ENCODE assay signal across 1 cellular context in the genomic region with DNA sequence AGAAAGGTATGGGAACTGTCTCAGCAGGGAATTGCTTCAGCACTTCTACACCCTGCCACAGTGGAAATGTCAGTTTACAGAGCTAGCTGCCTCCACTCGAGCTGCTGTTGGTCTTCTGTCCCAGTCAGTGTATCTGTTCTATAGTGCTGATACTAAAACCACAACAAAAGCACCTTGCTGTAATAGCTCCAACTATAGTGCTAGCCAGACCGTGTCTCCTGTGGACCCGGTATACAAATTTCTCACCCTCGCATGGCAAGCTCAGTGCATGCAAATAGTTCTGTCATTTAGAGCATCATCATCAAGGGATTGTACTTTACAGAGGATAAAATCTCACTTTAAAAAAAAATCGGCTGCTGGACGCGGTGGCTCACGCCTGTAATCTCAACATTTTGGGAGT.
TF ChIP-seq lines count a peak whose summit lies in the region.

No MANE protein-coding gene starts in this region.

TF ChIP-seq in GM12878, 131 proteins besides CTCF, POLR2A, EP300 and RAD21 (continued from another document and continues in another):
- TF ChIP-seq IRF5 (IDR thresholded peaks at IDR 0.05; ENCODE audit: borderline replicate concordance): no peak
- no peak for TF ChIP-seq SUZ12 (IDR thresholded peaks at IDR 0.05; ENCODE audit: unreplicated experiment)
- TF ChIP-seq TARDBP (IDR thresholded peaks at IDR 0.05; ENCODE audit: borderline replicate concordance): no peak
- TF ChIP-seq SPI1 (IDR thresholded peaks at IDR 0.05; ENCODE audit: borderline replicate concordance, insufficient read depth, low read depth, low read length): no peak
- TF ChIP-seq GABPA (IDR thresholded peaks at IDR 0.05; ENCODE audit: low read depth): no peak
- no peak for TF ChIP-seq TCF3 (IDR thresholded peaks at IDR 0.05; ENCODE audit: borderline replicate concordance, insufficient read depth, low read depth, low read length)
- TF ChIP-seq JUNB (IDR thresholded peaks at IDR 0.05): peak; percentile 55
- TF ChIP-seq BACH1 (IDR thresholded peaks at IDR 0.05; ENCODE audit: borderline replicate concordance): no peak
- TF ChIP-seq TCF12 (IDR thresholded peaks at IDR 0.05; ENCODE audit: low read depth, low read length): no peak
- peak in 1 of 2 experiments; percentile 29; a peak in 1 of 4 replicates for TF ChIP-seq SRF (IDR thresholded peaks at IDR 0.05; ENCODE audit: low read depth in 2 of 2, low read length in 2 of 2)
- TF ChIP-seq GATAD2B (conservative IDR thresholded peaks at IDR 0.05; ENCODE audit: low read depth): no peak; the same call in 1 of the 2 replicates
- 0 out of 2 replicates have a peak, but pooled peaks have one; percentile 29 for TF ChIP-seq NFIC (IDR thresholded peaks at IDR 0.05; ENCODE audit: low read depth, low read length)
- no peak for TF ChIP-seq SIN3A (IDR thresholded peaks at IDR 0.05; ENCODE audit: low read depth, low read length)
- TF ChIP-seq BCL11A (IDR thresholded peaks at IDR 0.05; ENCODE audit: low read depth, low read length): 0 out of 2 replicates have a peak, but pooled peaks have one; percentile 15
- TF ChIP-seq ZNF24 (IDR thresholded peaks at IDR 0.05): no peak
- TF ChIP-seq MXI1 (IDR thresholded peaks at IDR 0.05; ENCODE audit: low read depth, low read length): peak; percentile 49; the same call in 1 of the 2 replicates
- TF ChIP-seq WRNIP1 (IDR thresholded peaks at IDR 0.05; ENCODE audit: borderline replicate concordance, low read depth, low read length): no peak
- no peak for TF ChIP-seq STAT1 (conservative IDR thresholded peaks at IDR 0.05)
- no peak for TF ChIP-seq KDM1A (IDR thresholded peaks at IDR 0.05; ENCODE audit: borderline replicate concordance)
- TF ChIP-seq ZBTB40 (IDR thresholded peaks at IDR 0.05; ENCODE audit: borderline replicate concordance): no peak
- TF ChIP-seq, protein P1, sequence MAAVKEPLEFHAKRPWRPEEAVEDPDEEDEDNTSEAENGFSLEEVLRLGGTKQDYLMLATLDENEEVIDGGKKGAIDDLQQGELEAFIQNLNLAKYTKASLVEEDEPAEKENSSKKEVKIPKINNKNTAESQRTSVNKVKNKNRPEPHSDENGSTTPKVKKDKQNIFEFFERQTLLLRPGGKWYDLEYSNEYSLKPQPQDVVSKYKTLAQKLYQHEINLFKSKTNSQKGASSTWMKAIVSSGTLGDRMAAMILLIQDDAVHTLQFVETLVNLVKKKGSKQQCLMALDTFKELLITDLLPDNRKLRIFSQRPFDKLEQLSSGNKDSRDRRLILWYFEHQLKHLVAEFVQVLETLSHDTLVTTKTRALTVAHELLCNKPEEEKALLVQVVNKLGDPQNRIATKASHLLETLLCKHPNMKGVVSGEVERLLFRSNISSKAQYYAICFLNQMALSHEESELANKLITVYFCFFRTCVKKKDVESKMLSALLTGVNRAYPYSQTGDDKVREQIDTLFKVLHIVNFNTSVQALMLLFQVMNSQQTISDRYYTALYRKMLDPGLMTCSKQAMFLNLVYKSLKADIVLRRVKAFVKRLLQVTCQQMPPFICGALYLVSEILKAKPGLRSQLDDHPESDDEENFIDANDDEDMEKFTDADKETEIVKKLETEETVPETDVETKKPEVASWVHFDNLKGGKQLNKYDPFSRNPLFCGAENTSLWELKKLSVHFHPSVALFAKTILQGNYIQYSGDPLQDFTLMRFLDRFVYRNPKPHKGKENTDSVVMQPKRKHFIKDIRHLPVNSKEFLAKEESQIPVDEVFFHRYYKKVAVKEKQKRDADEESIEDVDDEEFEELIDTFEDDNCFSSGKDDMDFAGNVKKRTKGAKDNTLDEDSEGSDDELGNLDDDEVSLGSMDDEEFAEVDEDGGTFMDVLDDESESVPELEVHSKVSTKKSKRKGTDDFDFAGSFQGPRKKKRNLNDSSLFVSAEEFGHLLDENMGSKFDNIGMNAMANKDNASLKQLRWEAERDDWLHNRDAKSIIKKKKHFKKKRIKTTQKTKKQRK (IDR thresholded peaks at IDR 0.05; ENCODE audit: low read depth, low read length): no peak
- no peak for TF ChIP-seq RCOR1 (conservative IDR thresholded peaks at IDR 0.05; ENCODE audit: low read depth, low read length)
- TF ChIP-seq ZNF687 (IDR thresholded peaks at IDR 0.05): no peak
- TF ChIP-seq ZBTB11 (CRISPR knock-in tag; IDR thresholded peaks at IDR 0.05): no peak
- TF ChIP-seq NFYA (IDR thresholded peaks at IDR 0.05; ENCODE audit: borderline replicate concordance, low read depth, low read length): no peak
- no peak for TF ChIP-seq CHD1 (IDR thresholded peaks at IDR 0.05; ENCODE audit: low read depth, low read length)
- no peak for TF ChIP-seq ZNF592 (IDR thresholded peaks at IDR 0.05)
- TF ChIP-seq PML (IDR thresholded peaks at IDR 0.05; ENCODE audit: low read length): no peak
- TF ChIP-seq CHD2 (IDR thresholded peaks at IDR 0.05; ENCODE audit: borderline replicate concordance, low read depth, low read length): no peak
- TF ChIP-seq BMI1 (IDR thresholded peaks at IDR 0.05; ENCODE audit: borderline replicate concordance): no peak
- peak; percentile 97 for TF ChIP-seq POU2F2 (IDR thresholded peaks at IDR 0.05; ENCODE audit: borderline replicate concordance, low read depth, low read length)
- TF ChIP-seq, protein P2, sequence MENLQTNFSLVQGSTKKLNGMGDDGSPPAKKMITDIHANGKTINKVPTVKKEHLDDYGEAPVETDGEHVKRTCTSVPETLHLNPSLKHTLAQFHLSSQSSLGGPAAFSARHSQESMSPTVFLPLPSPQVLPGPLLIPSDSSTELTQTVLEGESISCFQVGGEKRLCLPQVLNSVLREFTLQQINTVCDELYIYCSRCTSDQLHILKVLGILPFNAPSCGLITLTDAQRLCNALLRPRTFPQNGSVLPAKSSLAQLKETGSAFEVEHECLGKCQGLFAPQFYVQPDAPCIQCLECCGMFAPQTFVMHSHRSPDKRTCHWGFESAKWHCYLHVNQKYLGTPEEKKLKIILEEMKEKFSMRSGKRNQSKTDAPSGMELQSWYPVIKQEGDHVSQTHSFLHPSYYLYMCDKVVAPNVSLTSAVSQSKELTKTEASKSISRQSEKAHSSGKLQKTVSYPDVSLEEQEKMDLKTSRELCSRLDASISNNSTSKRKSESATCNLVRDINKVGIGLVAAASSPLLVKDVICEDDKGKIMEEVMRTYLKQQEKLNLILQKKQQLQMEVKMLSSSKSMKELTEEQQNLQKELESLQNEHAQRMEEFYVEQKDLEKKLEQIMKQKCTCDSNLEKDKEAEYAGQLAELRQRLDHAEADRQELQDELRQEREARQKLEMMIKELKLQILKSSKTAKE (IDR thresholded peaks at IDR 0.05; ENCODE audit: low read depth, poor library complexity, severe bottlenecking): no peak
